In genomic region chr6:143697401-143697800, GRCh38 we compare ENCODE assay signal across 26 cellular contexts. TPM values are rescaled to one million over a fixed set of nuclear protein-coding genes. Genes with fewer than 3 reads are reported as not detected.
A peak's percentile ranks its signal among the peaks of the same experiment; 100 is the strongest.
DNase-seq lines count a peak whose midpoint lies in the region; ATAC-seq and TF ChIP-seq lines count a peak whose summit lies in the region.
"Had no signal": no experiment of that assay in that cellular context is flagged by ENCODE, and none has a peak within 500 bp of the region (broad histone marks: within the 10 kb centered on the region; RNA-seq: fewer than 3 reads in every experiment).

No MANE protein-coding gene starts in this region.

- H3K27ac Mint-ChIP-seq in WTC11 = no peak overlapping the region; the same call in 1 of the 2 replicates
- H3K27ac Mint-ChIP-seq: activated CD8-positive, alpha-beta T cell treated with anti-CD3 and anti-CD28 coated beads, Interleukin-2, amount 10 ng/mL, durations not matched to agents 7 days and 5 days; B cell had no signal

- TF ChIP-seq CTCF in coronary artery (IDR thresholded peaks at IDR 0.05) (no peak), thoracic aorta (IDR thresholded peaks at IDR 0.05) (no peak), WTC11 (IDR thresholded peaks at IDR 0.05) (no peak)

- no peaks in the 10 kb centered on the region for H3K27me3 ChIP-seq in thoracic aorta (replicated peaks; ENCODE audit: insufficient read depth)
- H3K27me3 ChIP-seq: ovary had no signal

- ATAC-seq in thoracic aorta (ENCODE audit: insufficient number of reproducible peaks, low FRiP score, low read depth) (no peak), WTC11 (no peak)
- ATAC-seq: activated CD8-positive, alpha-beta T cell treated with anti-CD3 and anti-CD28 coated beads, Interleukin-2, amount 10 ng/mL, durations not matched to agents 7 days and 5 days; SK-N-SH treated with all-trans-retinoic acid at 6 μM for 48 hours had no signal

- POLR2A ChIA-PET in WTC11 (lab: Charles Lee) = interaction anchor here (0.6 kb wide), 1 partner anchor 290 kb away, joined by 3 read pairs; no protein-coding TSS in a partner anchor

- peak; percentile 26 for DNase-seq in NCI-H69 (lab: John Stamatoyannopoulos, UW)
- DNase-seq in coronary artery (ENCODE audit: low spot score) = no peak
- DNase-seq in lung microvascular endothelial cell (ENCODE audit: low read depth in 2 of 2) = peak; percentile 53 to 76
- no peak for DNase-seq in thoracic aorta (ENCODE audit: low spot score)
- no peak for DNase-seq in AG20443 (ENCODE audit: low spot score)
- DNase-seq in LoVo (ENCODE audit: low spot score) = no peak
- no peak for DNase-seq in stimulated activated CD4-positive, alpha-beta T cell treated with anti-CD3 and anti-CD28 coated beads, Interleukin-4, amount 100 ng/mL, for 24 hours
- DNase-seq in WTC11 (ENCODE audit: low spot score) = no peak
- DNase-seq: activated CD4-positive, CD25-positive, alpha-beta regulatory T cell; activated CD8-positive, alpha-beta T cell treated with anti-CD3 and anti-CD28 coated beads, Interleukin-2, amount 10 ng/mL, durations not matched to agents 7 days and 5 days; activated T-cell treated with anti-CD3 and anti-CD28 coated beads, Interleukin-2, amount 50 U/mL, for 1 hour; amniotic stem cell; COR-L47; DND-41; head of caudate nucleus; immature natural killer cell; mammary epithelial cell; NCI-H1048; NCI-H2029 treated with DMSO at 0.1 percent for 48 hours; NCI-H446 treated with DMSO at 0.1 percent for 48 hours; ovary; stimulated activated CD4-positive, alpha-beta T cell treated with anti-CD3 and anti-CD28 coated beads, Interleukin-1b, Interleukin-23, amount 100 ng/mL, for 48 hours; stimulated activated naive CD4-positive, alpha-beta T cell had no signal

- peaks cover 5% of the 10 kb centered on the region for H3K9me3 Mint-ChIP-seq in WTC11
- H3K9me3 Mint-ChIP-seq: immature natural killer cell had no signal

- no peak overlapping the region for H3K4me3 Mint-ChIP-seq in WTC11
- H3K4me3 Mint-ChIP-seq: activated CD8-positive, alpha-beta T cell treated with anti-CD3 and anti-CD28 coated beads, Interleukin-2, amount 10 ng/mL, durations not matched to agents 7 days and 5 days; B cell; immature natural killer cell had no signal

- H3K27ac ChIP-seq in coronary artery = peak overlapping the region; percentile 66 to 77
- H3K27ac ChIP-seq in thoracic aorta = peak overlapping the region; percentile 84 to 91
- H3K27ac ChIP-seq: KMS-11 had no signal

- peaks cover 67 to 95% of the 10 kb centered on the region in 2 donors for H3K4me1 ChIP-seq in thoracic aorta (ENCODE audit: control insufficient read depth in 1 of 2, low read depth in 2 of 2)

- no peaks in the 10 kb centered on the region for H3K9me3 ChIP-seq in thoracic aorta
- H3K9me3 ChIP-seq: ovary had no signal

- no peaks in the 10 kb centered on the region for H3K27me3 Mint-ChIP-seq in WTC11 (ENCODE audit: low read depth)
- H3K27me3 Mint-ChIP-seq: B cell had no signal

- H3K36me3 Mint-ChIP-seq in WTC11 = peaks cover 7% of the 10 kb centered on the region
- H3K36me3 Mint-ChIP-seq: immature natural killer cell had no signal

- CTCF ChIA-PET in WTC11 (lab: Charles Lee) = no interaction called here

- H3K4me1 Mint-ChIP-seq in WTC11 = peaks cover 74% of the 10 kb centered on the region

- H3K4me3 ChIP-seq in coronary artery (no peak overlapping the region), thoracic aorta (peak overlapping the region; percentile 29)
- H3K4me3 ChIP-seq: ovary had no signal

- no peaks in the 10 kb centered on the region for H3K36me3 ChIP-seq in thoracic aorta
- H3K36me3 ChIP-seq: ovary had no signal

TF ChIP-seq in WTC11, 78 proteins besides CTCF, POLR2A, EP300 and RAD21 (continues in another document):
- TF ChIP-seq PRDM15 (CRISPR knock-in tag; IDR thresholded peaks at IDR 0.05) (no peak), RORB (CRISPR knock-in tag; IDR thresholded peaks at IDR 0.05) (no peak), EMX1 (CRISPR knock-in tag; IDR thresholded peaks at IDR 0.05) (no peak), AFF4 (CRISPR knock-in tag; IDR thresholded peaks at IDR 0.05; ENCODE audit: borderline replicate concordance) (no peak), ZNF671 (CRISPR knock-in tag; IDR thresholded peaks at IDR 0.05) (no peak), ATF6 (CRISPR knock-in tag; IDR thresholded peaks at IDR 0.05) (no peak)

RNA-seq across cellular contexts. Expression of gene PHACTR2, which starts 19.6 kb away (rescaled TPM):
- 145 and 207 TPM in 2 replicates for total RNA-seq in lung microvascular endothelial cell
- total RNA-seq in thoracic aorta = 10 to 100 TPM; 68.5 to 87.7 TPM
- total RNA-seq in WTC11 (2021) = 72.6 to 90.5 TPM (median 80.2 TPM) in 3 replicates

Comparison
In these comparisons a context has a peak if more than half of its experiments do, and no peak if none do; other contexts are left out.
1. DNase-seq: peak in NCI-H69 (single experiment) and lung microvascular endothelial cell (2 of 2); none in coronary artery (single experiment), thoracic aorta (single experiment), AG20443 (single experiment), LoVo (single experiment), stimulated activated CD4-positive, alpha-beta T cell treated with anti-CD3 and anti-CD28 coated beads, Interleukin-4, amount 100 ng/mL, for 24 hours (single experiment) and WTC11 (single experiment).